ENCODE assay signal across 8 cellular contexts in genomic region chr4:108762559-108763225, GRCh38. TPM values are rescaled to one million over a fixed set of nuclear protein-coding genes. Genes with fewer than 3 reads are reported as not detected.
DNase-seq lines count a peak whose midpoint lies in the region; ATAC-seq and TF ChIP-seq lines count a peak whose summit lies in the region.

TSS of gene ETNPPL (minus strand) at chr4:108763053. CDS start at chr4:108762898, 155 bp downstream.

- no peaks in the 10 kb centered on the region for H3K36me3 ChIP-seq in CD4-positive, alpha-beta memory T cell (ENCODE audit: insufficient read depth, low read length)
- H3K36me3 ChIP-seq in HUES6 (ENCODE audit: control insufficient read depth, insufficient read depth, low read length) (no peaks in the 10 kb centered on the region), neural cell (ENCODE audit: insufficient read depth, low read length) (no peaks in the 10 kb centered on the region), uterus (no peaks in the 10 kb centered on the region)

- H3K79me2 ChIP-seq in neural cell (replicated peaks; ENCODE audit: insufficient read depth, low read length): no peaks in the 10 kb centered on the region

- no peak for TF ChIP-seq EP300 in neural cell (conservative IDR thresholded peaks at IDR 0.05; ENCODE audit: poor library complexity, severe bottlenecking)

- TF ChIP-seq RAD21 in neural cell (conservative IDR thresholded peaks at IDR 0.05): peak; percentile 52

- TF ChIP-seq POLR2A in uterus (IDR thresholded peaks at IDR 0.05): no peak

- ATAC-seq in foreskin keratinocyte: peak; percentile 70
- ATAC-seq in GM19395 (IDR thresholded peaks at IDR 0.05; ENCODE audit: unreplicated experiment): no peak
- ATAC-seq in HG03571 (IDR thresholded peaks at IDR 0.05; ENCODE audit: unreplicated experiment): no peak

- H3K4me3 Mint-ChIP-seq in CD4-positive, alpha-beta memory T cell: peak within 1 kb of the TSS; percentile 81 to 96 (median 90)
- peak within 1 kb of the TSS; percentile 80 for H3K4me3 Mint-ChIP-seq in activated T-helper 2 cell treated with anti-CD3 and anti-CD28 coated beads, Interferon-gamma antibody, Interleukin-2, Interleukin-4, amounts not matched to agents 10 μg/mL and 5 μg/mL and 100 μg/mL, durations not matched to agents 14 hours and 24 hours and 36 hours (ENCODE audit: low read depth)

- H2AFZ ChIP-seq in neural cell (ENCODE audit: low read depth, low read length): peak within 1 kb of the TSS; percentile 70

- TF ChIP-seq CTCF in foreskin keratinocyte (conservative IDR thresholded peaks at IDR 0.05) (no peak), neural cell (IDR thresholded peaks at IDR 0.05; ENCODE audit: poor library complexity, severe bottlenecking) (peak; percentile 40), uterus (IDR thresholded peaks at IDR 0.05) (no peak)

- H4K20me1 ChIP-seq in neural cell (ENCODE audit: insufficient read depth): no peaks in the 10 kb centered on the region

- peak within 1 kb of the TSS; percentile 40 for H3K4me2 ChIP-seq in neural cell (ENCODE audit: low read length)

- peaks cover 31 to 33% of the 10 kb centered on the region in 2 donors for H3K27me3 Mint-ChIP-seq in CD4-positive, alpha-beta memory T cell
- H3K27me3 Mint-ChIP-seq in activated T-helper 2 cell treated with anti-CD3 and anti-CD28 coated beads, Interferon-gamma antibody, Interleukin-2, Interleukin-4, amounts not matched to agents 10 μg/mL and 5 μg/mL and 100 μg/mL, durations not matched to agents 14 hours and 24 hours and 36 hours (ENCODE audit: low read depth): peaks cover 39% of the 10 kb centered on the region

- H3K9me3 ChIP-seq in CD4-positive, alpha-beta memory T cell (ENCODE audit: control insufficient read depth in 1 of 2, low read length in 2 of 2): no peaks in the 10 kb centered on the region
- H3K9me3 ChIP-seq in HUES6 (ENCODE audit: control insufficient read depth, insufficient read depth, low read depth, low read length) (no peaks in the 10 kb centered on the region), neural cell (ENCODE audit: low read length) (no peaks in the 10 kb centered on the region), uterus (no peaks in the 10 kb centered on the region)

- CTCF ChIA-PET in CD4-positive, alpha-beta memory T cell (lab: Charles Lee; ENCODE audit: partially characterized antibody): interaction anchor here (1.7 kb wide), 2 partner anchors 78 to 1004 kb away, joined by 3 read pairs; no protein-coding TSS in a partner anchor

- peak within 1 kb of the TSS in 1 of 2 donors; percentile 47 for H3K4me3 ChIP-seq in CD4-positive, alpha-beta memory T cell (ENCODE audit: low read length in 2 of 2)
- H3K4me3 ChIP-seq in HUES6 (ENCODE audit: low read depth, low read length): peak within 1 kb of the TSS; percentile 84
- H3K4me3 ChIP-seq in neural cell (ENCODE audit: low read length): peak within 1 kb of the TSS; percentile 81
- H3K4me3 ChIP-seq in uterus: peak within 1 kb of the TSS; percentile 35 to 47

- H3K27ac Mint-ChIP-seq in CD4-positive, alpha-beta memory T cell: peak within 1 kb of the TSS in 1 of 7 donors; percentile 31
- H3K27ac Mint-ChIP-seq in activated T-helper 2 cell treated with anti-CD3 and anti-CD28 coated beads, Interferon-gamma antibody, Interleukin-2, Interleukin-4, amounts not matched to agents 10 μg/mL and 5 μg/mL and 100 μg/mL, durations not matched to agents 14 hours and 24 hours and 36 hours: no peak within 1 kb of the TSS

- H3K27ac ChIP-seq in CD4-positive, alpha-beta memory T cell (ENCODE audit: low read depth, low read length): no peak within 1 kb of the TSS
- no peak within 1 kb of the TSS for H3K27ac ChIP-seq in HUES6 (ENCODE audit: low read depth, low read length)
- no peak within 1 kb of the TSS for H3K27ac ChIP-seq in foreskin keratinocyte
- no peak within 1 kb of the TSS for H3K27ac ChIP-seq in neural cell (ENCODE audit: low read length)
- H3K27ac ChIP-seq in uterus: no peak within 1 kb of the TSS

- H3K4me1 ChIP-seq in CD4-positive, alpha-beta memory T cell (ENCODE audit: insufficient read depth, low read length): peaks cover 13% of the 10 kb centered on the region
- H3K4me1 ChIP-seq in HUES6 (ENCODE audit: control insufficient read depth, insufficient read depth, low read length): peaks cover 12% of the 10 kb centered on the region
- no peaks in the 10 kb centered on the region for H3K4me1 ChIP-seq in foreskin keratinocyte
- no peaks in the 10 kb centered on the region for H3K4me1 ChIP-seq in uterus

- DNase-seq in CD4-positive, alpha-beta memory T cell: peak in 4 of 5 donors; percentile 7 to 21 (median 16)
- peak; percentile 10 for DNase-seq in activated T-helper 2 cell treated with anti-CD3 and anti-CD28 coated beads, Interferon-gamma antibody, Interleukin-2, Interleukin-4, amounts not matched to agents 10 μg/mL and 5 μg/mL and 100 μg/mL, durations not matched to agents 14 hours and 24 hours and 36 hours (ENCODE audit: low spot score)
- DNase-seq in foreskin keratinocyte: no peak
- no peak for DNase-seq in uterus

- POLR2A ChIA-PET in CD4-positive, alpha-beta memory T cell (lab: Charles Lee; ENCODE audit: partially characterized antibody): no interaction called here

- H3K36me3 Mint-ChIP-seq in CD4-positive, alpha-beta memory T cell: no peaks in the 10 kb centered on the region
- H3K36me3 Mint-ChIP-seq in activated T-helper 2 cell treated with anti-CD3 and anti-CD28 coated beads, Interferon-gamma antibody, Interleukin-2, Interleukin-4, amounts not matched to agents 10 μg/mL and 5 μg/mL and 100 μg/mL, durations not matched to agents 14 hours and 24 hours and 36 hours (ENCODE audit: low read depth): no peaks in the 10 kb centered on the region

- H3K9me2 ChIP-seq in neural cell (ENCODE audit: insufficient read depth, low read length): no peaks in the 10 kb centered on the region

- H3K9ac ChIP-seq in HUES6 (ENCODE audit: low read length) (peak within 1 kb of the TSS; percentile 45), neural cell (ENCODE audit: low read length) (peak within 1 kb of the TSS; percentile 56)

- peaks cover 8% of the 10 kb centered on the region for H3K27me3 ChIP-seq in CD4-positive, alpha-beta memory T cell (ENCODE audit: insufficient read depth, low read length)
- H3K27me3 ChIP-seq in HUES6 (ENCODE audit: control insufficient read depth, insufficient read depth, low read length) (peaks cover 28% of the 10 kb centered on the region), foreskin keratinocyte (peaks cover 77% of the 10 kb centered on the region), neural cell (ENCODE audit: insufficient read depth, low read depth, low read length) (peaks cover 26% of the 10 kb centered on the region), uterus (peaks cover 0 to 13% of the 10 kb centered on the region in 2 donors)

- intact Hi-C loops in CD4-positive, alpha-beta memory T cell (cut with micrococcal nuclease): no loop called here
- intact Hi-C loops in activated T-helper 2 cell treated with anti-CD3 and anti-CD28 coated beads, Interferon-gamma antibody, Interleukin-2, Interleukin-4, amounts not matched to agents 10 μg/mL and 5 μg/mL and 100 μg/mL, durations not matched to agents 14 hours and 24 hours and 36 hours (cut with micrococcal nuclease): no loop called here
- intact Hi-C loops in uterus (cut with DNase I; ENCODE audit: low total_unique reads): no loop called here

- H3F3A ChIP-seq in neural cell (ENCODE audit: insufficient read depth, low read length, poor library complexity, severe bottlenecking): no peaks in the 10 kb centered on the region

- H3K9me3 Mint-ChIP-seq in CD4-positive, alpha-beta memory T cell: peaks cover 0 to 11% (median 0%) of the 10 kb centered on the region in 8 donors
- H3K9me3 Mint-ChIP-seq in activated T-helper 2 cell treated with anti-CD3 and anti-CD28 coated beads, Interferon-gamma antibody, Interleukin-2, Interleukin-4, amounts not matched to agents 10 μg/mL and 5 μg/mL and 100 μg/mL, durations not matched to agents 14 hours and 24 hours and 36 hours: no peaks in the 10 kb centered on the region

- H3K4me1 Mint-ChIP-seq in CD4-positive, alpha-beta memory T cell: peaks cover 11 to 20% (median 15%) of the 10 kb centered on the region in 4 donors
- peaks cover 9% of the 10 kb centered on the region for H3K4me1 Mint-ChIP-seq in activated T-helper 2 cell treated with anti-CD3 and anti-CD28 coated beads, Interferon-gamma antibody, Interleukin-2, Interleukin-4, amounts not matched to agents 10 μg/mL and 5 μg/mL and 100 μg/mL, durations not matched to agents 14 hours and 24 hours and 36 hours (ENCODE audit: low read depth)

TF ChIP-seq in neural cell, 6 proteins besides CTCF, POLR2A, EP300 and RAD21 (continues in another document):
- TF ChIP-seq SMC3 (conservative IDR thresholded peaks at IDR 0.05; ENCODE audit: poor library complexity) (peak; percentile 46), POLR2AphosphoS5 (IDR thresholded peaks at IDR 0.05) (peak; percentile 23), EZH2 (IDR thresholded peaks at IDR 0.05; ENCODE audit: borderline replicate concordance, insufficient read depth, low read length, poor library complexity, severe bottlenecking) (no peak), TAF1 (IDR thresholded peaks at IDR 0.05; ENCODE audit: low read depth) (no peak), MXI1 (conservative IDR thresholded peaks at IDR 0.05; ENCODE audit: poor library complexity, severe bottlenecking) (peak; percentile 71)

RNA-seq across cellular contexts. Expression of gene ETNPPL, which starts in this region (rescaled TPM):
- total RNA-seq in CD4-positive, alpha-beta memory T cell: not detected
- not detected for polyA plus RNA-seq in CD4-positive, alpha-beta memory T cell
- not detected in 2 replicates for total RNA-seq in activated T-helper 2 cell treated with anti-CD3 and anti-CD28 coated beads, Interferon-gamma antibody, Interleukin-2, Interleukin-4, amounts not matched to agents 10 μg/mL and 5 μg/mL and 100 μg/mL, durations not matched to agents 14 hours and 24 hours and 36 hours
- not detected in 2 replicates for total RNA-seq in foreskin keratinocyte
- polyA plus RNA-seq in foreskin keratinocyte: not detected in 2 replicates
- polyA plus RNA-seq in neural cell: 0.45 TPM in 1 of 2 replicates, not detected in the other
- polyA minus RNA-seq in neural cell: not detected in 2 replicates
- not detected for total RNA-seq in uterus

Comparison
In these comparisons a context has a peak if more than half of its experiments do, and no peak if none do; other contexts are left out.
1. Peak in DNase-seq in CD4-positive, alpha-beta memory T cell; RNA of the gene not detected or under 1 TPM.
2. Peak in DNase-seq in activated T-helper 2 cell treated with anti-CD3 and anti-CD28 coated beads, Interferon-gamma antibody, Interleukin-2, Interleukin-4, amounts not matched to agents 10 μg/mL and 5 μg/mL and 100 μg/mL, durations not matched to agents 14 hours and 24 hours and 36 hours; RNA of the gene not detected or under 1 TPM.
3. Peak in ATAC-seq in foreskin keratinocyte; RNA of the gene not detected or under 1 TPM.